ENCODE assay signal across 10 cellular contexts in genomic region chr6:25014806-25015560, GRCh38.
DNase-seq lines count a peak whose midpoint lies in the region; ATAC-seq and TF ChIP-seq lines count a peak whose summit lies in the region.
"Had no signal": no experiment of that assay in that cellular context is flagged by ENCODE, and none has a peak within 500 bp of the region (broad histone marks: within the 10 kb centered on the region; RNA-seq: fewer than 3 reads in every experiment).

No MANE protein-coding gene starts in this region.

- H3K36me3 Mint-ChIP-seq in CD4-positive, CD25-positive, alpha-beta regulatory T cell = no peaks in the 10 kb centered on the region

- no peak overlapping the region for H3K4ac ChIP-seq in mesenchymal stem cell (ENCODE audit: low read depth in 1 of 2, low read length in 2 of 2)

- H3K9ac ChIP-seq in mesenchymal stem cell (ENCODE audit: low read length) = peak overlapping the region; percentile 83

- H3K18ac ChIP-seq in mesenchymal stem cell (ENCODE audit: low read depth in 1 of 2, low read length in 2 of 2) = no peak overlapping the region

- 61% methylated on average over 10 of the region's 11 CpGs for WGBS in mesenchymal stem cell

- peak; percentile 77 to 82 for ATAC-seq in CD4-positive, CD25-positive, alpha-beta regulatory T cell (ENCODE audit: low read depth in 2 of 2)
- ATAC-seq in HG02642 (IDR thresholded peaks at IDR 0.05; ENCODE audit: poor library complexity, unreplicated experiment) = no peak
- ATAC-seq in foreskin keratinocyte = no peak
- ATAC-seq: HCT116 had no signal

- no peak overlapping the region for H4K8ac ChIP-seq in mesenchymal stem cell (ENCODE audit: low read length)

- H3K27me3 Mint-ChIP-seq in CD4-positive, CD25-positive, alpha-beta regulatory T cell = no peaks in the 10 kb centered on the region

- H4K91ac ChIP-seq in mesenchymal stem cell (ENCODE audit: low read length) = no peak overlapping the region

- no peaks in the 10 kb centered on the region for H3K79me1 ChIP-seq in mesenchymal stem cell (replicated peaks; ENCODE audit: low read length, poor library complexity, severe bottlenecking)

- no peak for TF ChIP-seq CTCF in foreskin keratinocyte (conservative IDR thresholded peaks at IDR 0.05)

- peaks cover 26 to 75% (median 58%) of the 10 kb centered on the region in 4 donors for H3K4me1 Mint-ChIP-seq in CD4-positive, CD25-positive, alpha-beta regulatory T cell

- H3K36me3 ChIP-seq in CD4-positive, CD25-positive, alpha-beta regulatory T cell (ENCODE audit: control insufficient read depth, insufficient read depth, low read length) = peaks cover 7% of the 10 kb centered on the region
- H3K36me3 ChIP-seq in mesenchymal stem cell (ENCODE audit: control insufficient read depth in 1 of 2, insufficient read depth in 2 of 2, low read depth in 1 of 2, low read length in 2 of 2) = no peaks in the 10 kb centered on the region
- H3K36me3 ChIP-seq: adrenal gland had no signal

- H3K4me3 Mint-ChIP-seq in CD4-positive, CD25-positive, alpha-beta regulatory T cell = peak overlapping the region; percentile 23 to 47 (median 38)

- H2BK15ac ChIP-seq in mesenchymal stem cell (ENCODE audit: low read depth, poor library complexity, severe bottlenecking) = no peak overlapping the region

- no peak overlapping the region for H3K4me2 ChIP-seq in mesenchymal stem cell (ENCODE audit: low read length, poor library complexity, severe bottlenecking)

- H3K4me3 ChIP-seq in CD4-positive, CD25-positive, alpha-beta regulatory T cell (ENCODE audit: low read depth, low read length) = peak overlapping the region; percentile 62
- no peak overlapping the region for H3K4me3 ChIP-seq in mesenchymal stem cell (ENCODE audit: insufficient read depth in 1 of 2, low read depth in 1 of 2, low read length in 2 of 2)
- H3K4me3 ChIP-seq: adrenal gland had no signal

- H2AK5ac ChIP-seq in mesenchymal stem cell (ENCODE audit: low read length, severe bottlenecking) = no peak overlapping the region

- peak overlapping the region; percentile 95 to 98 (median 96) for H3K27ac Mint-ChIP-seq in CD4-positive, CD25-positive, alpha-beta regulatory T cell

- no peaks in the 10 kb centered on the region for H3K9me3 Mint-ChIP-seq in CD4-positive, CD25-positive, alpha-beta regulatory T cell

- no peak overlapping the region for H2BK12ac ChIP-seq in mesenchymal stem cell (ENCODE audit: low read length in 2 of 2)

- DNase-seq in CD4-positive, CD25-positive, alpha-beta regulatory T cell = peak; percentile 36 to 81 (median 77)
- DNase-seq in NCI-H1105 treated with DMSO at 0.1 percent for 48 hours (lab: John Stamatoyannopoulos, UW) = peak; percentile 82
- peak; percentile 83 for DNase-seq in astrocyte of the hippocampus (ENCODE audit: low read depth, low spot score)
- peak; percentile 96 for DNase-seq in mesenchymal stem cell
- DNase-seq in stimulated activated CD4-positive, alpha-beta T cell treated with anti-CD3 and anti-CD28 coated beads, Interleukin-4, amount 100 ng/mL, for 1 hour = no peak
- DNase-seq in RKO (ENCODE audit: low spot score) = no peak
- DNase-seq in foreskin keratinocyte = no peak

- H3K27ac ChIP-seq in CD4-positive, CD25-positive, alpha-beta regulatory T cell (ENCODE audit: insufficient read depth, low read length, poor library complexity, severe bottlenecking) = peak overlapping the region; percentile 83
- H3K27ac ChIP-seq in mesenchymal stem cell (ENCODE audit: low read length, poor library complexity, severe bottlenecking) (no peak overlapping the region), foreskin keratinocyte (no peak overlapping the region)

- H3K9me3 ChIP-seq in CD4-positive, CD25-positive, alpha-beta regulatory T cell (ENCODE audit: control insufficient read depth in 2 of 2, low read length in 2 of 2) = no peaks in the 10 kb centered on the region
- no peaks in the 10 kb centered on the region for H3K9me3 ChIP-seq in mesenchymal stem cell (ENCODE audit: control insufficient read depth, low read length)
- H3K9me3 ChIP-seq: adrenal gland had no signal

- H2AFZ ChIP-seq in mesenchymal stem cell (ENCODE audit: low read depth, low read length) = no peak overlapping the region

- no peaks in the 10 kb centered on the region for H3K27me3 ChIP-seq in CD4-positive, CD25-positive, alpha-beta regulatory T cell (ENCODE audit: control insufficient read depth, insufficient read depth, low read length)
- H3K27me3 ChIP-seq in mesenchymal stem cell (ENCODE audit: control insufficient read depth in 1 of 2, insufficient read depth in 1 of 2, low read length in 2 of 2) (no peaks in the 10 kb centered on the region), foreskin keratinocyte (no peaks in the 10 kb centered on the region)
- H3K27me3 ChIP-seq: adrenal gland had no signal

- no peak overlapping the region for H3K14ac ChIP-seq in mesenchymal stem cell (ENCODE audit: low read length in 2 of 2)

- H2BK120ac ChIP-seq in mesenchymal stem cell (ENCODE audit: low read depth, low read length) = peak overlapping the region; percentile 8

- H2BK5ac ChIP-seq in mesenchymal stem cell (ENCODE audit: low read depth, low read length, poor library complexity, severe bottlenecking) = no peak overlapping the region

- no peak overlapping the region for H3K23ac ChIP-seq in mesenchymal stem cell (ENCODE audit: low read length in 2 of 2)

- H3K4me1 ChIP-seq in CD4-positive, CD25-positive, alpha-beta regulatory T cell (ENCODE audit: control insufficient read depth, insufficient read depth, low read length, poor library complexity, severe bottlenecking) = peaks cover 53% of the 10 kb centered on the region
- H3K4me1 ChIP-seq in mesenchymal stem cell (ENCODE audit: control insufficient read depth, insufficient read depth, low read depth, low read length) (peaks cover 5% of the 10 kb centered on the region), foreskin keratinocyte (peaks cover 5% of the 10 kb centered on the region)
- H3K4me1 ChIP-seq: adrenal gland had no signal

Comparison
In these comparisons a context has a peak if more than half of its experiments do, and no peak if none do; other contexts are left out.
1. ATAC-seq: peak in CD4-positive, CD25-positive, alpha-beta regulatory T cell (2 of 2); none in HG02642 (single experiment) and foreskin keratinocyte (single experiment).
2. DNase-seq: peak in CD4-positive, CD25-positive, alpha-beta regulatory T cell (3 of 3), NCI-H1105 treated with DMSO at 0.1 percent for 48 hours (single experiment), astrocyte of the hippocampus (single experiment) and mesenchymal stem cell (single experiment); none in stimulated activated CD4-positive, alpha-beta T cell treated with anti-CD3 and anti-CD28 coated beads, Interleukin-4, amount 100 ng/mL, for 1 hour (single experiment), RKO (single experiment) and foreskin keratinocyte (0 of 2).